8 cellular contexts compared by ENCODE assay signal in genomic region chr14:67426983-67427601, GRCh38. TPM values are rescaled to one million over a fixed set of nuclear protein-coding genes. Genes with fewer than 3 reads are reported as not detected.
DNase-seq lines count a peak whose midpoint lies in the region; ATAC-seq and TF ChIP-seq lines count a peak whose summit lies in the region.

No MANE protein-coding gene starts in this region.

- ATAC-seq in naive B cell (ENCODE audit: low read depth in 2 of 2): peak; percentile 75 to 91
- no peak for ATAC-seq in GM21717 (IDR thresholded peaks at IDR 0.05; ENCODE audit: unreplicated experiment)

- in situ Hi-C loops in G401 (cut with HindIII; ENCODE audit: low sequenced_read_pairs): no loop called here

- H3K4me1 ChIP-seq in NT2/D1 (ENCODE audit: insufficient read depth, insufficient read length): peaks cover 5% of the 10 kb centered on the region

- H3K9me3 ChIP-seq in NT2/D1 (ENCODE audit: insufficient read depth, low read length): no peaks in the 10 kb centered on the region

- DNase-seq in G401 (ENCODE audit: low spot score) (peak; percentile 93), HT1080 (ENCODE audit: low read depth) (peak; percentile 69), NT2/D1 (ENCODE audit: low read depth, low spot score) (peak; percentile 71), epithelial cell of proximal tubule (ENCODE audit: low read depth) (no peak), naive B cell (peak; percentile 72)
- peak; percentile 28 for DNase-seq in activated CD8-positive, alpha-beta memory T cell treated with anti-CD3 and anti-CD28 coated beads, Interleukin-2, amount 50 U/mL, for 24 hours (ENCODE audit: extremely low read depth)
- DNase-seq in stimulated activated CD8-positive, alpha-beta memory T cell treated with anti-CD3 and anti-CD28 coated beads, Interleukin-7, amount 100 ng/mL, for 4 hours (ENCODE audit: low read depth in 2 of 2): peak; percentile 51 to 59

- H3K9me3 Mint-ChIP-seq in naive B cell: no peaks in the 10 kb centered on the region

- no peaks in the 10 kb centered on the region for H3K36me3 Mint-ChIP-seq in naive B cell

- no peak overlapping the region for H3K4me3 Mint-ChIP-seq in naive B cell

- H3K4me1 Mint-ChIP-seq in naive B cell: peaks cover 0 to 8% (median 6%) of the 10 kb centered on the region in 3 donors

- H3K4me3 ChIP-seq in NT2/D1 (ENCODE audit: insufficient read length, low read depth) (no peak overlapping the region), epithelial cell of proximal tubule (ENCODE audit: low read depth, low read length) (no peak overlapping the region)

- no peaks in the 10 kb centered on the region for H3K36me3 ChIP-seq in NT2/D1 (ENCODE audit: insufficient read depth, insufficient read length, low read length)

- no peaks in the 10 kb centered on the region for H3K27me3 ChIP-seq in NT2/D1 (ENCODE audit: insufficient read depth, insufficient read length)

- TF ChIP-seq CTCF in epithelial cell of proximal tubule (conservative IDR thresholded peaks at IDR 0.05; ENCODE audit: low read depth, low read length): peak; percentile 90

- peaks cover 17 to 31% (median 22%) of the 10 kb centered on the region in 3 donors for H3K27me3 Mint-ChIP-seq in naive B cell

- no peak overlapping the region for H3K9ac ChIP-seq in NT2/D1 (ENCODE audit: insufficient read length, low read depth)

- no peak overlapping the region for H3K27ac Mint-ChIP-seq in naive B cell

RNA-seq across cellular contexts. Expression of gene PLEK2, which starts 15.1 kb away (rescaled TPM):
- 0.80 and 1.3 TPM in 2 replicates for total RNA-seq in G401 (2014; rRNA removed; shearing (Covaris generic))
- total RNA-seq in HT1080 (2014; rRNA removed; shearing (Covaris generic)): 1.4 and 2.3 TPM in 2 replicates
- 0.66 and 1.4 TPM in 2 replicates for polyA plus RNA-seq in HT1080 (2015; cell fraction: cytosol; rRNA removed)
- 0.62 and 1.3 TPM in 2 replicates for polyA plus RNA-seq in HT1080 (2015; cell fraction: nucleus; rRNA removed)
- total RNA-seq in epithelial cell of proximal tubule: 35.5 and 71.3 TPM in 2 replicates
- polyA plus RNA-seq in naive B cell (ENCODE audit: low read depth in 6 of 6): 1 to 10 TPM in 1 of 6 donors, not detected in 5; 1.4 TPM

Comparison
In these comparisons a context has a peak if more than half of its experiments do, and no peak if none do; other contexts are left out.
1. RNA of gene PLEK2, which starts 15.1 kb away (total RNA-seq): 35.5 to 71.3 TPM in epithelial cell of proximal tubule; 1.4 to 2.3 TPM in HT1080 and 0.80 to 1.3 TPM in G401; every median in the first group is over 10 times any median in the second.